Comparison of ENCODE assay signal across 8 cellular contexts in genomic region chr19:2550431-2551171, GRCh38.
DNase-seq lines count a peak whose midpoint lies in the region; ATAC-seq and TF ChIP-seq lines count a peak whose summit lies in the region.

No MANE protein-coding gene starts in this region.

- TF ChIP-seq CTCF in fibroblast of lung (conservative IDR thresholded peaks at IDR 0.05 in 1 of 2, IDR thresholded peaks at IDR 0.05 in 1 of 2; ENCODE audit: low read depth in 1 of 2, low read length in 2 of 2) (peak in 1 of 2 donors; percentile 8), coronary artery (IDR thresholded peaks at IDR 0.05) (no peak)

- no peaks in the 10 kb centered on the region for H3K79me2 ChIP-seq in fibroblast of lung (ENCODE audit: control insufficient read depth, insufficient read depth, low read length)

- H3K4me2 ChIP-seq in fibroblast of lung (ENCODE audit: extremely low read depth, insufficient read depth, low read length), result no peak overlapping the region

- H3K4me1 ChIP-seq in fibroblast of lung (ENCODE audit: control insufficient read depth, extremely low read depth, insufficient read depth, low read length), result peaks cover 4% of the 10 kb centered on the region

- peaks cover 0 to 2% (median 0%) of the 10 kb centered on the region in 3 donors for H3K9me3 Mint-ChIP-seq in T-cell

- no peak overlapping the region for H3K4me3 Mint-ChIP-seq in T-cell

- no peaks in the 10 kb centered on the region for H3K27me3 ChIP-seq in fibroblast of lung (ENCODE audit: control insufficient read depth, insufficient read depth, low read length)

- no peak overlapping the region for H2AFZ ChIP-seq in fibroblast of lung (ENCODE audit: low read length)

- no peak overlapping the region for H3K27ac Mint-ChIP-seq in T-cell

- peaks cover 3% of the 10 kb centered on the region for H3K36me3 Mint-ChIP-seq in T-cell

- POLR2A ChIA-PET in T-cell (lab: Charles Lee), result no interaction called here

- peaks cover 20 to 32% (median 22%) of the 10 kb centered on the region in 3 donors for H3K4me1 Mint-ChIP-seq in T-cell

- CTCF ChIA-PET in T-cell (lab: Charles Lee), result no interaction called here

- H3K27ac ChIP-seq in fibroblast of lung (ENCODE audit: insufficient read depth, low read length), result peak overlapping the region; percentile 57
- peak overlapping the region in 1 of 2 donors; percentile 86 for H3K27ac ChIP-seq in coronary artery

- DNase-seq in DMS 273 treated with DMSO at 0.1 percent for 48 hours (lab: John Stamatoyannopoulos, UW) (peak; percentile 40), NCI-H446 treated with DMSO at 0.1 percent for 48 hours (lab: John Stamatoyannopoulos, UW) (peak; percentile 20), fibroblast of lung (ENCODE audit: low read depth in 2 of 2) (no peak), retina (peak; percentile 36), COR-L47 (lab: John Stamatoyannopoulos, UW) (no peak), coronary artery (ENCODE audit: low spot score) (no peak), T-cell (no peak)

- no peaks in the 10 kb centered on the region for H3K27me3 Mint-ChIP-seq in T-cell

- no peaks in the 10 kb centered on the region for H4K20me1 ChIP-seq in fibroblast of lung (ENCODE audit: control insufficient read depth, extremely low read depth, insufficient read depth, low read length)

- no peak overlapping the region for H3K9ac ChIP-seq in fibroblast of lung (ENCODE audit: insufficient read depth, low read length)

- H3K9me3 ChIP-seq in fibroblast of lung (ENCODE audit: control insufficient read depth, insufficient read depth, low read depth, low read length), result no peaks in the 10 kb centered on the region

- H3K4me3 ChIP-seq in fibroblast of lung (replicated peaks in 1 of 4; ENCODE audit: control extremely low read depth in 1 of 4, insufficient read depth in 1 of 4, low read depth in 3 of 4, low read length in 4 of 4) (no peak overlapping the region), coronary artery (no peak overlapping the region)

- no peak for ATAC-seq in HG03095 (IDR thresholded peaks at IDR 0.05; ENCODE audit: unreplicated experiment)
- no peak for ATAC-seq in T-cell (replicated peaks in 1 of 4)

- no peaks in the 10 kb centered on the region for H3K36me3 ChIP-seq in fibroblast of lung (ENCODE audit: control insufficient read depth, insufficient read depth, low read length)

Comparison
In these comparisons a context has a peak if more than half of its experiments do, and no peak if none do; other contexts are left out.
1. DNase-seq: peak in DMS 273 treated with DMSO at 0.1 percent for 48 hours (single experiment), NCI-H446 treated with DMSO at 0.1 percent for 48 hours (single experiment) and retina (single experiment); none in fibroblast of lung (0 of 2), COR-L47 (single experiment), coronary artery (single experiment) and T-cell (0 of 34).